8 cellular contexts compared by ENCODE assay signal in the genomic region with DNA sequence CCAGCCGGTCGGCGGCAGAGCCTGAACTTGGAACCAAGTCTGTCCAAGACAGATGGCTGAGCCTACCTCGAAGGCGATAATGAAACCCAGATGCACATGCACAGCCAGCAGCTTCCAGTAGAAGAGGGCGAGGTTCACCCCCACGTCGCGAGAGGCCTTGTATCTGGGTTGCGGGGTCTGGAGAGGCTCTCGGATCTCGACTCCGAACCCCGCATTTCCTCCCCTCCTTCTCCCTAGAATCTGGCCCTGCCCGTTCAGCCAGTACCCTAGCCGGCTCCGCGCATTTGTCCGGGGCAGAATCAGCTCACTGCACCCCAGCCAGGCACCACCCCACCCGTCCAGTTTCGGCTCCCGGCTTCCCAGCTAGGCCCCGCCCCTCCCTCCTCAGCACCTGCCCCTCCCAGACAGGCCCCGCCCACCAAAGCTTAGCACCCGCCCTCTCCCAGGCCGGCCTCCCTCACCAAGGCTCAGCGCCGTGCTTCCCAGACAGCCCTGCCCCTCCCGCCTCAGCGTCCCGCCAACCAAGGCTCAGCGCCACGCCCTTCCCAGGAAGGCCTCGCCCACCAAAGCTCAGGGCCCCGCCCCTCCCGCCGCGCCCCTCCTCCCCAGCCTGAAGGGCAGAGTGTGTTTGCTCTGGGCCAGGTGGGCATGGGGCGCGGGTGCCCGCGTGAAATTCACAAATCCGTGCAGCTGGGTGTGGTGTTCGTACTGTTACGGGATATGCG. TPM values are rescaled to one million over a fixed set of nuclear protein-coding genes. Genes with fewer than 3 reads are reported as not detected.
A peak's percentile ranks its signal among the peaks of the same experiment; 100 is the strongest.
DNase-seq lines count a peak whose midpoint lies in the region; ATAC-seq and TF ChIP-seq lines count a peak whose summit lies in the region.

No MANE protein-coding gene starts in this region.

- H3K27me3 Mint-ChIP-seq in activated T-helper 17 cell treated with anti-CD3 and anti-CD28 coated beads, Interleukin-2, amount 50 U/mL, for 72 hours = no peaks in the 10 kb centered on the region
- H3K27me3 Mint-ChIP-seq in natural killer cell (ENCODE audit: low read depth in 2 of 2) = peaks cover 0 to 10% of the 10 kb centered on the region in 2 donors
- H3K27me3 Mint-ChIP-seq in stimulated activated memory B cell treated with anti-CD40 and anti-IgM and Interleukin-4, amounts not matched to agents 10 μg/mL and 1 μg/mL and 100 μg/mL, for 72 hours = peaks cover 9% of the 10 kb centered on the region

- H3K27ac Mint-ChIP-seq in activated T-helper 17 cell treated with anti-CD3 and anti-CD28 coated beads, Interleukin-2, amount 50 U/mL, for 72 hours = no peak overlapping the region
- H3K27ac Mint-ChIP-seq in natural killer cell = peak overlapping the region; percentile 26 to 75
- peak overlapping the region; percentile 43 for H3K27ac Mint-ChIP-seq in stimulated activated memory B cell treated with anti-CD40 and anti-IgM and Interleukin-4, amounts not matched to agents 10 μg/mL and 1 μg/mL and 100 μg/mL, for 72 hours

- H3K9me3 Mint-ChIP-seq in activated T-helper 17 cell treated with anti-CD3 and anti-CD28 coated beads, Interleukin-2, amount 50 U/mL, for 72 hours = no peaks in the 10 kb centered on the region
- no peaks in the 10 kb centered on the region for H3K9me3 Mint-ChIP-seq in natural killer cell
- H3K9me3 Mint-ChIP-seq in stimulated activated memory B cell treated with anti-CD40 and anti-IgM and Interleukin-4, amounts not matched to agents 10 μg/mL and 1 μg/mL and 100 μg/mL, for 72 hours = peaks cover 2% of the 10 kb centered on the region

- no peaks in the 10 kb centered on the region for H3K36me3 Mint-ChIP-seq in activated T-helper 17 cell treated with anti-CD3 and anti-CD28 coated beads, Interleukin-2, amount 50 U/mL, for 72 hours (ENCODE audit: low read depth)
- H3K36me3 Mint-ChIP-seq in natural killer cell = no peaks in the 10 kb centered on the region
- H3K36me3 Mint-ChIP-seq in stimulated activated memory B cell treated with anti-CD40 and anti-IgM and Interleukin-4, amounts not matched to agents 10 μg/mL and 1 μg/mL and 100 μg/mL, for 72 hours = no peaks in the 10 kb centered on the region

- no peak for TF ChIP-seq CTCF in natural killer cell (IDR thresholded peaks at IDR 0.05)

- intact Hi-C loops in natural killer cell (cut with micrococcal nuclease) = no loop called here

- peaks cover 12% of the 10 kb centered on the region for H3K4me1 Mint-ChIP-seq in activated T-helper 17 cell treated with anti-CD3 and anti-CD28 coated beads, Interleukin-2, amount 50 U/mL, for 72 hours
- H3K4me1 Mint-ChIP-seq in natural killer cell = peaks cover 17 to 28% of the 10 kb centered on the region in 2 donors
- H3K4me1 Mint-ChIP-seq in stimulated activated memory B cell treated with anti-CD40 and anti-IgM and Interleukin-4, amounts not matched to agents 10 μg/mL and 1 μg/mL and 100 μg/mL, for 72 hours = peaks cover 32% of the 10 kb centered on the region

- DNase-seq in DMS114 treated with DMSO at 0.1 percent for 48 hours (lab: John Stamatoyannopoulos, UW; ENCODE audit: unreplicated experiment) = peak; percentile 90
- peak; percentile 83 for DNase-seq in Jurkat, Clone E6-1 (ENCODE audit: low read depth, low spot score)
- DNase-seq in RPMI7951 (ENCODE audit: low read depth) = peak; percentile 96
- DNase-seq in fibroblast of peridontal ligament (ENCODE audit: extremely low read depth) = peak; percentile 92
- peak; percentile 75 for DNase-seq in natural killer cell

- peak overlapping the region; percentile 15 for H3K4me3 ChIP-seq in Jurkat, Clone E6-1 (ENCODE audit: low read length)

- peak overlapping the region; percentile 85 for H3K4me3 Mint-ChIP-seq in activated T-helper 17 cell treated with anti-CD3 and anti-CD28 coated beads, Interleukin-2, amount 50 U/mL, for 72 hours
- H3K4me3 Mint-ChIP-seq in natural killer cell = peak overlapping the region; percentile 85
- H3K4me3 Mint-ChIP-seq in stimulated activated memory B cell treated with anti-CD40 and anti-IgM and Interleukin-4, amounts not matched to agents 10 μg/mL and 1 μg/mL and 100 μg/mL, for 72 hours = peak overlapping the region; percentile 79

- peak; percentile 91 for ATAC-seq in GM21576 (IDR thresholded peaks at IDR 0.05; ENCODE audit: unreplicated experiment)
- peak; percentile 99 for ATAC-seq in activated T-helper 17 cell treated with anti-CD3 and anti-CD28 coated beads, Interleukin-2, amount 50 U/mL, for 72 hours (replicated peaks)
- ATAC-seq in natural killer cell = peak; percentile 89 to 95 (median 93)
- peak; percentile 99 for ATAC-seq in stimulated activated memory B cell treated with anti-CD40 and anti-IgM and Interleukin-4, amounts not matched to agents 10 μg/mL and 1 μg/mL and 100 μg/mL, for 72 hours

RNA-seq across cellular contexts. Expression of a gene that starts 4.8 kb away (rescaled TPM):
- 20.7 TPM for polyA plus RNA-seq in Jurkat, Clone E6-1 (2012; ENCODE audit: insufficient read depth, insufficient read length)
- 8.3 and 10.7 TPM in 2 replicates for total RNA-seq in RPMI7951 (2014; rRNA removed; shearing (Covaris generic))
- 10 to 100 TPM in 1 of 2 donors, 1 to 10 TPM in 1; 7.5 to 10.0 TPM for total RNA-seq in activated T-helper 17 cell treated with anti-CD3 and anti-CD28 coated beads, Interleukin-2, amount 50 U/mL, for 72 hours
- 10 to 100 TPM; 14.6 to 18.9 (median 15.8) TPM for total RNA-seq in natural killer cell

RNA-seq across cellular contexts. Expression of a gene that starts 19.8 kb away (rescaled TPM):
- polyA plus RNA-seq in Jurkat, Clone E6-1 (2012; ENCODE audit: insufficient read depth, insufficient read length) = 5.6 TPM
- total RNA-seq in RPMI7951 (2014; rRNA removed; shearing (Covaris generic)) = 2.4 and 6.5 TPM in 2 replicates
- 1 to 10 TPM; 3.1 to 7.5 TPM for total RNA-seq in activated T-helper 17 cell treated with anti-CD3 and anti-CD28 coated beads, Interleukin-2, amount 50 U/mL, for 72 hours
- 10 to 100 TPM in 1 of 3 donors, 1 to 10 TPM in 2; 7.6 to 10.8 (median 8.3) TPM for total RNA-seq in natural killer cell

Comparison
In these comparisons a context has a peak if more than half of its experiments do, and no peak if none do; other contexts are left out.
1. Peak in every context shown above with its lines: DNase-seq, ATAC-seq and H3K4me3 ChIP-seq.